In the genomic region with DNA sequence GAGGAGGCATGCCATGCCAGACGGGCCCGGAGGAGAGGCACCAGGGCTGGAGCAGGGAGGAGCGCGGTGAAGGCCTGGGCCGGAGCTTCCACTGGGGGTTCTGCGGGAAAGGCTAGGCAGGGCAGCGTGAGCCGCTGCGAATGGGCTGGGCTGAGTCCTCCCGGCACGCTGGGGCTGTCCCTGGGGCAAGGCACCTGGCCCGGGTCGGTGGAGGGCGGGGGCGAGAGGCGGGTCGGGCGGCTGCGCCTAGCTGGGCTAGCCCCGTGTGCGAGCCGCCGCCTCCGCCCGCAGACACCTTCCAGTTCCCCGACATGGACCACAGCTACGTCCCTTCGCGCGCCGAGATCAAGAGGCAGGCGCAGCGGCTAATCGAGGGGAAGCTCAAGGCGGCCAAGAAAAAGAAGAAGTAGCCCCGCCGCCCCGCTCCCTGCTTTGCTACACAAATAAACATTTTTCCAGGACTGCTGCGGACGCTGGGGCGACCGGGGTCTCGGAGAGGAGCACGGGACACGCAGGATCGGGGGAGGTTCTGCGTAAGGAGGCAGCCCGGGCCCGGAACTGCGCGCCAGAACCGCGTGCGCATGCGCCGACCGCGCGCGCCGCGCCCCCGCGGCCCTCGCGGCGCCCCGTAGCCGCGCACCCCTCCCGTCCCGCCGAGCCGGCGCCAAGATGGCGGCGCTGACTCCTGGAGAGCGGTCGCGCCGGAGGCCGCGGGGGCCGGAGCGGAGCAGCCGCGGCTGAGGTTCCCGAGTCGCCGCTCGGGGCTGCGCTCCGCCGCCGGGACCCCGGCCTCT, we compare ENCODE assay signal across 8 cellular contexts. TPM values are rescaled to one million over a fixed set of nuclear protein-coding genes. Genes with fewer than 3 reads are reported as not detected.
DNase-seq lines count a peak whose midpoint lies in the region; ATAC-seq and TF ChIP-seq lines count a peak whose summit lies in the region.

A gene with protein sequence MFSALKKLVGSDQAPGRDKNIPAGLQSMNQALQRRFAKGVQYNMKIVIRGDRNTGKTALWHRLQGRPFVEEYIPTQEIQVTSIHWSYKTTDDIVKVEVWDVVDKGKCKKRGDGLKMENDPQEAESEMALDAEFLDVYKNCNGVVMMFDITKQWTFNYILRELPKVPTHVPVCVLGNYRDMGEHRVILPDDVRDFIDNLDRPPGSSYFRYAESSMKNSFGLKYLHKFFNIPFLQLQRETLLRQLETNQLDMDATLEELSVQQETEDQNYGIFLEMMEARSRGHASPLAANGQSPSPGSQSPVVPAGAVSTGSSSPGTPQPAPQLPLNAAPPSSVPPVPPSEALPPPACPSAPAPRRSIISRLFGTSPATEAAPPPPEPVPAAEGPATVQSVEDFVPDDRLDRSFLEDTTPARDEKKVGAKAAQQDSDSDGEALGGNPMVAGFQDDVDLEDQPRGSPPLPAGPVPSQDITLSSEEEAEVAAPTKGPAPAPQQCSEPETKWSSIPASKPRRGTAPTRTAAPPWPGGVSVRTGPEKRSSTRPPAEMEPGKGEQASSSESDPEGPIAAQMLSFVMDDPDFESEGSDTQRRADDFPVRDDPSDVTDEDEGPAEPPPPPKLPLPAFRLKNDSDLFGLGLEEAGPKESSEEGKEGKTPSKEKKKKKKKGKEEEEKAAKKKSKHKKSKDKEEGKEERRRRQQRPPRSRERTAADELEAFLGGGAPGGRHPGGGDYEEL (plus strand): TSS at position 668 of the 794 bp plus-strand sequence. CDS start 249 bp downstream, outside the sequence.

- peak within 1 kb of the TSS; percentile 78 for H3K4me3 ChIP-seq in AG04450 (ENCODE audit: low read depth, low read length)
- H3K4me3 ChIP-seq in lung, result peak within 1 kb of the TSS; percentile 92

- peaks cover under 1% of the 10 kb centered on the region for H3K27me3 ChIP-seq in AG04450 (ENCODE audit: control insufficient read depth, insufficient read depth, low read length)
- H3K27me3 ChIP-seq in lung (ENCODE audit: control insufficient read depth, insufficient read depth), result no peaks in the 10 kb centered on the region

- peaks cover under 1% of the 10 kb centered on the region for H3K27me3 Mint-ChIP-seq in activated CD4-positive, alpha-beta memory T cell treated with anti-CD3 and anti-CD28 coated beads, Interleukin-2, amount 10 ng/mL, durations not matched to agents 7 days and 5 days

- H3K36me3 ChIP-seq in lung (ENCODE audit: control insufficient read depth in 2 of 2, insufficient read depth in 2 of 2, low read length in 2 of 2), result peaks cover 0 to 5% of the 10 kb centered on the region in 2 donors

- 1% methylated on average over 80 to 96 of the region's 96 CpGs for WGBS in lung, 2 donors

- ATAC-seq in GM18861 (IDR thresholded peaks at IDR 0.05; ENCODE audit: unreplicated experiment) (peak; percentile 55), HG03066 (IDR thresholded peaks at IDR 0.05; ENCODE audit: low read depth, unreplicated experiment) (peak; percentile 77), lung (ENCODE audit: insufficient read depth, low FRiP score) (peak; percentile 87)

- POLR2A ChIA-PET in AG04450 (lab: Yijun Ruan, JAX), result interaction anchor here (0.6 to 1.0 kb wide), 3 partner anchors 13 to 241 kb away, joined by 3 to 5 read pairs (median 3); no protein-coding TSS in a partner anchor
- POLR2A ChIA-PET in activated CD4-positive, alpha-beta memory T cell treated with anti-CD3 and anti-CD28 coated beads, Interleukin-2, amount 10 ng/mL, durations not matched to agents 7 days and 5 days (lab: Charles Lee), result interaction anchor here (0.7 to 3.7 kb wide), 22 partner anchors 9 to 433 kb away, joined by 3 to 18 read pairs (median 4); a partner anchor contains a TSS

- DNase-seq in AG04450 (ENCODE audit: low read depth, low spot score) (no peak), NCI-H526 treated with DMSO at 0.1 percent for 48 hours (lab: John Stamatoyannopoulos, UW) (peak; percentile 25), lung (ENCODE audit: low spot score) (peak; percentile 71)
- peak; percentile 84 for DNase-seq in activated CD4-positive, alpha-beta memory T cell treated with anti-CD3 and anti-CD28 coated beads, Interleukin-2, amount 10 ng/mL, durations not matched to agents 7 days and 5 days
- DNase-seq in effector CD4-positive, alpha-beta T cell, result peak; percentile 75
- DNase-seq in stimulated activated CD4-positive, alpha-beta T cell treated with anti-CD3 and anti-CD28 coated beads, TNF-alpha, amount 100 ng/mL, for 4 hours (ENCODE audit: low read depth in 3 of 3), result peak; percentile 66 to 77 (median 70)

- peak within 1 kb of the TSS; percentile 76 for H3K27ac Mint-ChIP-seq in activated CD4-positive, alpha-beta memory T cell treated with anti-CD3 and anti-CD28 coated beads, Interleukin-2, amount 10 ng/mL, durations not matched to agents 7 days and 5 days

- no peaks in the 10 kb centered on the region; the same call in 1 of the 2 replicates for H3K9me3 ChIP-seq in AG04450 (ENCODE audit: control insufficient read depth, insufficient read depth, low read length)
- H3K9me3 ChIP-seq in lung (ENCODE audit: control insufficient read depth in 2 of 2, insufficient read depth in 1 of 2, low read length in 1 of 2), result no peaks in the 10 kb centered on the region

- H3K4me1 ChIP-seq in lung (ENCODE audit: control insufficient read depth in 2 of 2, insufficient read depth in 2 of 2, low read length in 2 of 2), result peaks cover 4 to 11% of the 10 kb centered on the region in 2 donors

- H3K27ac ChIP-seq in AG04450 (ENCODE audit: low read depth, low read length) (peak within 1 kb of the TSS; percentile 52), lung (ENCODE audit: low read depth in 1 of 2, low read length in 1 of 2) (peak within 1 kb of the TSS; percentile 92 to 94)

- peaks cover 22% of the 10 kb centered on the region for H3K36me3 Mint-ChIP-seq in activated CD4-positive, alpha-beta memory T cell treated with anti-CD3 and anti-CD28 coated beads, Interleukin-2, amount 10 ng/mL, durations not matched to agents 7 days and 5 days (ENCODE audit: low read depth)

- H3K4me1 Mint-ChIP-seq in activated CD4-positive, alpha-beta memory T cell treated with anti-CD3 and anti-CD28 coated beads, Interleukin-2, amount 10 ng/mL, durations not matched to agents 7 days and 5 days, result peaks cover 37% of the 10 kb centered on the region

- TF ChIP-seq CTCF in AG04450 (IDR thresholded peaks at IDR 0.05; ENCODE audit: low read depth, low read length) (no peak), lung (IDR thresholded peaks at IDR 0.05; ENCODE audit: control extremely low read depth, extremely low read depth) (no peak)

- no peaks in the 10 kb centered on the region for H3K9me3 Mint-ChIP-seq in activated CD4-positive, alpha-beta memory T cell treated with anti-CD3 and anti-CD28 coated beads, Interleukin-2, amount 10 ng/mL, durations not matched to agents 7 days and 5 days

- peak within 1 kb of the TSS; percentile 87 for H3K4me3 Mint-ChIP-seq in activated CD4-positive, alpha-beta memory T cell treated with anti-CD3 and anti-CD28 coated beads, Interleukin-2, amount 10 ng/mL, durations not matched to agents 7 days and 5 days

- CTCF ChIA-PET in AG04450 (lab: Charles Lee), result interaction anchor here (2.6 kb wide), 1 partner anchor 14 kb away, joined by 12 read pairs; no protein-coding TSS in a partner anchor
- CTCF ChIA-PET in activated CD4-positive, alpha-beta memory T cell treated with anti-CD3 and anti-CD28 coated beads, Interleukin-2, amount 10 ng/mL, durations not matched to agents 7 days and 5 days (lab: Charles Lee), result interaction anchor here (0.6 to 8.6 kb wide), 6 partner anchors 10 to 228 kb away, joined by 3 to 46 read pairs (median 8); a partner anchor contains a TSS

RNA-seq across cellular contexts. Expression of the gene that starts here (rescaled TPM):
- polyA plus RNA-seq in AG04450 (2011; rRNA removed) (35.4 and 41.1 TPM in 2 replicates), lung (10 to 100 TPM; 53.7 to 70.8 TPM)
- polyA minus RNA-seq in AG04450 (2011; rRNA and poly(A)+ RNA removed), result 48.7 and 53.3 TPM in 2 replicates
- 10 to 100 TPM; 96.0 to 96.2 TPM for total RNA-seq in activated CD4-positive, alpha-beta memory T cell treated with anti-CD3 and anti-CD28 coated beads, Interleukin-2, amount 10 ng/mL, durations not matched to agents 7 days and 5 days
- 10 to 100 TPM; 36.4 to 87.8 TPM for total RNA-seq in lung
